Comparison of ENCODE assay signal across 8 cellular contexts in genomic region chrX:15853586-15854079, GRCh38.
A peak's percentile ranks its signal among the peaks of the same experiment; 100 is the strongest.
DNase-seq lines count a peak whose midpoint lies in the region; ATAC-seq and TF ChIP-seq lines count a peak whose summit lies in the region.

No MANE protein-coding gene starts in this region.

- H3K36me3 Mint-ChIP-seq in effector memory CD8-positive, alpha-beta T cell (ENCODE audit: insufficient read depth): peaks cover 16% of the 10 kb centered on the region

- no peaks in the 10 kb centered on the region for H3K27me3 Mint-ChIP-seq in effector memory CD8-positive, alpha-beta T cell

- H3K27me3 ChIP-seq in OCI-LY3 (ENCODE audit: low read depth, low read length) (no peaks in the 10 kb centered on the region), neutrophil (no peaks in the 10 kb centered on the region)

- peak; percentile 29 for DNase-seq in EH (ENCODE audit: low read depth)
- DNase-seq in effector memory CD8-positive, alpha-beta T cell: no peak
- no peak for DNase-seq in AML-193 (lab: John Stamatoyannopoulos, UW)
- no peak for DNase-seq in SIG-M5 (lab: John Stamatoyannopoulos, UW)

- H3K27ac ChIP-seq in OCI-LY3 (ENCODE audit: low read length): peak overlapping the region; percentile 86
- H3K27ac ChIP-seq in neutrophil: peak overlapping the region; percentile 99

- H3K36me3 ChIP-seq in OCI-LY3 (replicated peaks; ENCODE audit: low read depth, low read length) (peaks cover 6% of the 10 kb centered on the region), neutrophil (peaks cover 8% of the 10 kb centered on the region)

- TF ChIP-seq CTCF in OCI-LY3 (IDR thresholded peaks at IDR 0.05; ENCODE audit: low read depth, low read length): no peak
- TF ChIP-seq CTCF in neutrophil (IDR thresholded peaks at IDR 0.05): no peak

- no peaks in the 10 kb centered on the region for H4K20me1 ChIP-seq in OCI-LY3 (ENCODE audit: insufficient read depth, low read length)

- H3K9me3 ChIP-seq in OCI-LY3 (ENCODE audit: insufficient read depth, low read length) (no peaks in the 10 kb centered on the region), neutrophil (no peaks in the 10 kb centered on the region)

- ATAC-seq in effector memory CD8-positive, alpha-beta T cell (replicated peaks): no peak
- ATAC-seq in HG03045 (IDR thresholded peaks at IDR 0.05; ENCODE audit: unreplicated experiment): no peak
- ATAC-seq in activated CD4-positive, CD25-positive, alpha-beta regulatory T cell treated with anti-CD3 and anti-CD28 coated beads, Interleukin-2, amount 50 U/mL, for 24 hours: no peak

- peak overlapping the region; percentile 35; the same call in 1 of the 2 replicates for H2AFZ ChIP-seq in OCI-LY3 (ENCODE audit: low read depth, low read length)

- peak overlapping the region; percentile 80 for H3K4me3 ChIP-seq in OCI-LY3 (ENCODE audit: low read length)
- peak overlapping the region; percentile 66 to 80 for H3K4me3 ChIP-seq in neutrophil (ENCODE audit: low read depth in 1 of 2, low read length in 1 of 2)

- H3K4me1 Mint-ChIP-seq in effector memory CD8-positive, alpha-beta T cell (ENCODE audit: low read depth in 2 of 2): peaks cover 6 to 15% of the 10 kb centered on the region in 2 donors

- H3K9ac ChIP-seq in OCI-LY3 (ENCODE audit: low read length): peak overlapping the region; percentile 78

- peak overlapping the region; percentile 68 to 88 for H3K4me3 Mint-ChIP-seq in effector memory CD8-positive, alpha-beta T cell

- H3K9me3 Mint-ChIP-seq in effector memory CD8-positive, alpha-beta T cell: no peaks in the 10 kb centered on the region

- H3K27ac Mint-ChIP-seq in effector memory CD8-positive, alpha-beta T cell: no peak overlapping the region

- peaks cover 18% of the 10 kb centered on the region for H3K4me1 ChIP-seq in OCI-LY3 (ENCODE audit: low read length)
- H3K4me1 ChIP-seq in neutrophil (ENCODE audit: control insufficient read depth in 1 of 2, insufficient read depth in 1 of 2, low read depth in 1 of 2, low read length in 1 of 2): peaks cover 25 to 36% of the 10 kb centered on the region in 2 experiments

- peak overlapping the region; percentile 83 for H3K4me2 ChIP-seq in OCI-LY3 (ENCODE audit: low read length)

- peaks cover 12% of the 10 kb centered on the region for H3K79me2 ChIP-seq in OCI-LY3 (ENCODE audit: low read length)
